In genomic region chr5:80438739-80439138, GRCh38 we compare ENCODE assay signal across 34 cellular contexts. TPM values are rescaled to one million over a fixed set of nuclear protein-coding genes. Genes with fewer than 3 reads are reported as not detected.
"Had no signal": no experiment of that assay in that cellular context is flagged by ENCODE, and none has a peak within 500 bp of the region (broad histone marks: within the 10 kb centered on the region; RNA-seq: fewer than 3 reads in every experiment).

No MANE protein-coding gene starts in this region.

- H3K4me1 ChIP-seq: breast epithelium had no signal

- H3K4me3 ChIP-seq: adrenal gland, body of pancreas, breast epithelium had no signal

- H3K27me3 ChIP-seq: adrenal gland, body of pancreas, brain microvascular endothelial cell, breast epithelium had no signal

- DNase-seq: activated B cell treated with CpG ODN at 0.5 μM for 24 hours; activated CD4-positive, alpha-beta memory T cell treated with anti-CD3 and anti-CD28 coated beads for 36 hours; activated CD4-positive, alpha-beta T cell treated with anti-CD3 and anti-CD28 coated beads for 4 hours; activated CD4-positive, alpha-beta T cell treated with anti-CD3 and anti-CD28 coated beads, Interleukin-2, amount 10 ng/mL, durations not matched to agents 24 days and 14 days; activated CD4-positive, alpha-beta T cell treated with anti-CD3 and anti-CD28 coated beads, Interleukin-2, amount 50 U/mL, for 1 hour; activated CD4-positive, alpha-beta T cell treated with anti-CD3 and anti-CD28 coated beads, Interleukin-2, amount 50 U/mL, for 4 hours; activated CD4-positive, CD25-positive, alpha-beta regulatory T cell treated with anti-CD3 and anti-CD28 coated beads, Interleukin-2, amount 50 U/mL, for 72 hours; activated CD8-positive, alpha-beta memory T cell treated with anti-CD3 and anti-CD28 coated beads, Interleukin-2, amount 50 U/mL, for 4 hours; activated CD8-positive, alpha-beta T cell treated with anti-CD3 and anti-CD28 coated beads for 36 hours; activated effector memory CD4-positive, alpha-beta T cell treated with anti-CD3 and anti-CD28 coated beads, Interleukin-2, amount 50 U/mL, for 16 hours; activated gamma-delta T cell treated with Interleukin-2 at 50 U/mL for 16 hours; activated naive CD4-positive, alpha-beta T cell; activated naive CD4-positive, alpha-beta T cell treated with anti-CD3 and anti-CD28 coated beads for 36 hours; activated naive CD4-positive, alpha-beta T cell treated with anti-CD3 and anti-CD28 coated beads, Interleukin-2, amount 50 U/mL, for 16 hours; activated naive CD8-positive, alpha-beta T cell treated with anti-CD3 and anti-CD28 coated beads for 36 hours; activated T-cell treated with anti-CD3 and anti-CD28 coated beads for 4 hours; activated T-cell treated with anti-CD3 and anti-CD28 coated beads, Interleukin-2, amount 50 U/mL, for 1 hour; activated T-cell treated with anti-CD3 and anti-CD28 coated beads, Interleukin-2, amount 50 U/mL, for 4 hours; activated T-cell treated with anti-CD3 and anti-CD28 coated beads, Interleukin-2, amount 50 U/mL, for 72 hours; adrenal gland; amniotic stem cell; aorta; brain microvascular endothelial cell; central memory CD4-positive, alpha-beta T cell; T-helper 2 cell; T-helper 9 cell had no signal

- H3K36me3 ChIP-seq: breast epithelium had no signal

- ATAC-seq: activated CD8-positive, alpha-beta T cell treated with anti-CD3 and anti-CD28 coated beads for 36 hours; activated naive CD4-positive, alpha-beta T cell treated with anti-CD3 and anti-CD28 coated beads, Interleukin-2, amount 50 U/mL, for 72 hours; activated T-cell treated with anti-CD3 and anti-CD28 coated beads, Interleukin-2, amount 50 U/mL, for 4 hours; activated T-cell treated with anti-CD3 and anti-CD28 coated beads, Interleukin-2, amount 50 U/mL, for 72 hours; activated T-helper 17 cell treated with anti-CD3 and anti-CD28 coated beads, Interleukin-2, amount 50 U/mL, for 72 hours; body of pancreas had no signal

- H3K9me3 ChIP-seq: adrenal gland, body of pancreas, breast epithelium had no signal

- H3K27ac ChIP-seq: adrenal gland, body of pancreas, brain microvascular endothelial cell, breast epithelium, VCaP had no signal

- FAIRE-seq: astrocyte, TTC549 had no signal

RNA-seq across cellular contexts. Expression of gene FAM151B, which starts 49.2 kb away (rescaled TPM):
- total RNA-seq: activated T-helper 1 cell treated with anti-CD3 and anti-CD28 coated beads, Interleukin-12 subunit alpha, Interleukin-12 subunit beta, Interleukin-2, Interleukin-4 antibody, amounts not matched to agents 30 ng/mL and 10 ng/mL and 1 ng/mL, durations not matched to agents 14 hours and 24 hours and 36 hours had no signal
